Comparison of ENCODE assay signal across 26 cellular contexts in the genomic region with DNA sequence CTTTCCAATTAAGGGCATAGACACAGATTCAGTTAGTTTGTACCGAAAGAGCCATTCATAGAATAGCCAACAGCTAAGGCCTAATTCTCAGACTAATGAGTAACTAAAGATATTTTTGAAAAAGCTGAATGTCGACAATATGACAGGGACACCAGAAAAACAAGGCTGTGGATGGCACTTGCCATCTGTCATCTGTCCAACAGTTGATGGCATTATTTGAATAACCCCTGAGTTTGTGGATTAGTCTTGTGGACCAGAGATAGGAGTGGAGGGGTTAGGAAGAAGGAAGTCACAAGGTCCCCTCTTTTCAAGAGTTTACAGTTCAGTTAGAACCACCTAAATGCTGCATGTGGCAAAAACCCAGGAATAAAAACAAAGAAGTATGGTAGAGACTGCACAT.
"Had no signal": no experiment of that assay in that cellular context is flagged by ENCODE, and none has a peak within 500 bp of the region (broad histone marks: within the 10 kb centered on the region; RNA-seq: fewer than 3 reads in every experiment).

No MANE protein-coding gene starts in this region.

- H3K9me3 ChIP-seq: lower lobe of right lung, neutrophil, right atrium auricular region, right lobe of liver, stomach, suprapubic skin, thoracic aorta, tibial artery, upper lobe of right lung had no signal

- H3K36me3 Mint-ChIP-seq: immature natural killer cell; mesothelial cell of epicardium; naive B cell; natural killer cell; neural progenitor cell; stimulated activated memory B cell treated with anti-CD40 and anti-IgM and Interleukin-4, amounts not matched to agents 10 μg/mL and 1 μg/mL and 100 μg/mL, for 72 hours had no signal

- H3K4me3 ChIP-seq: lower lobe of right lung, neural progenitor cell, right atrium auricular region, right lobe of liver, smooth muscle cell, stomach, suprapubic skin, thoracic aorta, tibial artery, upper lobe of right lung had no signal

- H3K79me2 ChIP-seq: parathyroid adenoma had no signal

- H3K9me3 Mint-ChIP-seq: immature natural killer cell; mesothelial cell of epicardium; naive B cell; natural killer cell; nephron progenitor cell; neural progenitor cell; stimulated activated memory B cell treated with anti-CD40 and anti-IgM and Interleukin-4, amounts not matched to agents 10 μg/mL and 1 μg/mL and 100 μg/mL, for 72 hours had no signal

- H3K27ac ChIP-seq: lower lobe of right lung, neural progenitor cell, neutrophil, parathyroid adenoma, right atrium auricular region, stomach, suprapubic skin, thoracic aorta, tibial artery, upper lobe of right lung had no signal

- H3K4me1 Mint-ChIP-seq: immature natural killer cell; naive B cell; stimulated activated memory B cell treated with anti-CD40 and anti-IgM and Interleukin-4, amounts not matched to agents 10 μg/mL and 1 μg/mL and 100 μg/mL, for 72 hours had no signal

- H3K27me3 ChIP-seq: neural progenitor cell, neutrophil, right atrium auricular region, right lobe of liver, stomach, suprapubic skin, tibial artery, upper lobe of right lung had no signal

- H3K4me2 ChIP-seq: neural progenitor cell, smooth muscle cell had no signal

- H2AFZ ChIP-seq: neural progenitor cell, parathyroid adenoma had no signal

- H3K4me3 Mint-ChIP-seq: immature natural killer cell; mesothelial cell of epicardium; naive B cell; natural killer cell; nephron progenitor cell; neural progenitor cell; stimulated activated memory B cell treated with anti-CD40 and anti-IgM and Interleukin-4, amounts not matched to agents 10 μg/mL and 1 μg/mL and 100 μg/mL, for 72 hours had no signal

- DNase-seq: immature natural killer cell; islet precursor cell; left ventricle myocardium superior; lower lobe of right lung; naive B cell; natural killer cell; nephron progenitor cell; occipital lobe; right lobe of liver; stimulated activated CD4-positive, alpha-beta T cell treated with anti-CD3 and anti-CD28 coated beads, Interleukin-1b, Interleukin-23, amount 100 ng/mL, for 48 hours; stimulated activated CD4-positive, alpha-beta T cell treated with anti-CD3 and anti-CD28 coated beads, Interleukin-2, amount 100 ng/mL, for 48 hours; stimulated activated CD4-positive, alpha-beta T cell treated with anti-CD3 and anti-CD28 coated beads, Interleukin-4, amount 100 ng/mL, for 4 hours; stimulated activated CD8-positive, alpha-beta memory T cell treated with anti-CD3 and anti-CD28 coated beads, Interleukin-4, amount 100 ng/mL, for 48 hours; stimulated activated naive CD8-positive, alpha-beta T cell treated with anti-CD3 and anti-CD28 coated beads, Interleukin-15, Interleukin-2, amounts not matched to agents 100 U/mL and 50 U/mL, for 24 hours; stomach; tibial artery; upper lobe of right lung had no signal

- H3K27me3 Mint-ChIP-seq: stimulated activated memory B cell treated with anti-CD40 and anti-IgM and Interleukin-4, amounts not matched to agents 10 μg/mL and 1 μg/mL and 100 μg/mL, for 72 hours had no signal

- H3K36me3 ChIP-seq: lower lobe of right lung, neural progenitor cell, neutrophil, right atrium auricular region, right lobe of liver, stomach, suprapubic skin, thoracic aorta, tibial artery, upper lobe of right lung had no signal

- H3K27ac Mint-ChIP-seq: immature natural killer cell; mesothelial cell of epicardium; naive B cell; natural killer cell; nephron progenitor cell; neural progenitor cell; stimulated activated memory B cell treated with anti-CD40 and anti-IgM and Interleukin-4, amounts not matched to agents 10 μg/mL and 1 μg/mL and 100 μg/mL, for 72 hours had no signal

- H3K9ac ChIP-seq: neural progenitor cell, parathyroid adenoma had no signal

- H3K4me1 ChIP-seq: lower lobe of right lung, parathyroid adenoma, suprapubic skin, tibial artery, upper lobe of right lung had no signal

- ATAC-seq: lower lobe of right lung; natural killer cell; stimulated activated memory B cell treated with anti-CD40 and anti-IgM and Interleukin-4, amounts not matched to agents 10 μg/mL and 1 μg/mL and 100 μg/mL, for 72 hours; stimulated activated naive CD8-positive, alpha-beta T cell treated with anti-CD3 and anti-CD28 coated beads, Interleukin-15, Interleukin-2, amounts not matched to agents 100 U/mL and 50 U/mL, for 24 hours; upper lobe of right lung had no signal
